In genomic region chr19:56398809-56399208, GRCh38 we compare ENCODE assay signal across 8 cellular contexts. TPM values are rescaled to one million over a fixed set of nuclear protein-coding genes. Genes with fewer than 3 reads are reported as not detected.
"Had no signal": no experiment of that assay in that cellular context is flagged by ENCODE, and none has a peak within 500 bp of the region (broad histone marks: within the 10 kb centered on the region; RNA-seq: fewer than 3 reads in every experiment).

No MANE protein-coding gene starts in this region.

- H3K4me3 Mint-ChIP-seq: HFFc6 had no signal

- H3K36me3 ChIP-seq: HAP-1 had no signal

- DNase-seq: GM23248, GOT3, H7, HFFc6, IMR-90 had no signal

- H3K9ac ChIP-seq: GM23248 had no signal

- H3K4me3 ChIP-seq: GM23248, HAP-1 had no signal

- H3K27ac Mint-ChIP-seq: HFFc6 had no signal

- H3K27ac ChIP-seq: GM23248 had no signal

- ATAC-seq: HCT116 had no signal

RNA-seq across cellular contexts. Expression of gene ZNF583, which starts 5.3 kb away (rescaled TPM):
- total RNA-seq: HT-29 had no signal

RNA-seq across cellular contexts. Expression of gene ZNF582, which starts 5.5 kb away (rescaled TPM):
- total RNA-seq: HT-29 had no signal
